In the genomic region with DNA sequence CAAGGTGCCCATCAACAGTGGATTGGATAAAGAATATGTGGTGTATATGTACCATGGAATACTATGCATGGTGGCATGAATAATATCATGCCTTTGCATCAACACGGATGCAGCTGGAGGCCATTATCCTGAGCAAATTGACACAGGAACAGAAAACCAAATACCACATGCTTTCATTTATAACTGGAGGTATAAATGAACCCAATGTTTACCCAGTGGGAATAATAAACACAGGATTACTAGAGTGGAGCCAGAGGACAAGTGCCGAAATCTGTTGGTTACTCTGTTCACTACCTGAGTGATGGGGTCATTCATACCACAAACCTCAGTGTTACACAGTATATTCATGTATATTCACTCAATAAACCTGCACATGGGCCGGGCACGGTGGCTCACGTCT, we compare ENCODE assay signal across 21 cellular contexts.
DNase-seq lines count a peak whose midpoint lies in the region; TF ChIP-seq lines count a peak whose summit lies in the region.
"Had no signal": no experiment of that assay in that cellular context is flagged by ENCODE, and none has a peak within 500 bp of the region (broad histone marks: within the 10 kb centered on the region; RNA-seq: fewer than 3 reads in every experiment).

No MANE protein-coding gene starts in this region.

- H3K4me3 Mint-ChIP-seq in endodermal cell: no peak overlapping the region
- H3K4me3 Mint-ChIP-seq: CD8-positive, alpha-beta T cell; H9 had no signal

- H3K27ac ChIP-seq in endodermal cell (ENCODE audit: low read depth, low read length): no peak overlapping the region
- H3K27ac ChIP-seq: BLaER1 treated with 17β-estradiol and CSF1 and Interleukin-3, amounts not matched to agents 10 nM and 100 nM; GM23248 had no signal

- no peak overlapping the region for H3K9ac ChIP-seq in endodermal cell (ENCODE audit: extremely low read depth, low read length, poor library complexity, severe bottlenecking)
- H3K9ac ChIP-seq: BLaER1 treated with 17β-estradiol and CSF1 and Interleukin-3, amounts not matched to agents 10 nM and 100 nM; GM23248 had no signal

- TF ChIP-seq CTCF in endodermal cell (conservative IDR thresholded peaks at IDR 0.05): no peak

- no peaks in the 10 kb centered on the region for H3K4me1 ChIP-seq in endodermal cell (ENCODE audit: control insufficient read depth, insufficient read depth, low read length)

- 92 to 95% methylated on average over 5 of the region's 5 CpGs for WGBS in endodermal cell (ENCODE audit: insufficient coverage in 1 of 2, insufficient read length in 1 of 2), 2 experiments

- H3K9me3 ChIP-seq in endodermal cell (ENCODE audit: control insufficient read depth, low read length): no peaks in the 10 kb centered on the region
- H3K9me3 ChIP-seq: MG63 had no signal

- no peaks in the 10 kb centered on the region for H3K36me3 ChIP-seq in endodermal cell (ENCODE audit: control insufficient read depth, insufficient read depth, low read length)
- H3K36me3 ChIP-seq: BLaER1 treated with 17β-estradiol and CSF1 and Interleukin-3, amounts not matched to agents 10 nM and 100 nM; MG63 had no signal

- no peak overlapping the region for H3K27ac Mint-ChIP-seq in endodermal cell
- H3K27ac Mint-ChIP-seq: CD8-positive, alpha-beta T cell; H9 had no signal

- H3K4me3 ChIP-seq in endodermal cell (ENCODE audit: low read length): no peak overlapping the region
- H3K4me3 ChIP-seq: BLaER1 treated with 17β-estradiol and CSF1 and Interleukin-3, amounts not matched to agents 10 nM and 100 nM; GM23248; MG63 had no signal

- DNase-seq in NCI-H1092 treated with DMSO at 0.1 percent for 48 hours (lab: John Stamatoyannopoulos, UW) (peak; percentile 46), NCI-H1092 (lab: John Stamatoyannopoulos, UW) (no peak), DMS53 (lab: John Stamatoyannopoulos, UW) (peak; percentile 64), NCI-H69 (lab: John Stamatoyannopoulos, UW) (peak; percentile 68), SHP77 treated with DMSO at 0.1 percent for 48 hours (lab: John Stamatoyannopoulos, UW) (peak; percentile 62), endodermal cell (no peak), CD1c-positive myeloid dendritic cell (ENCODE audit: extremely low spot score) (no peak), NCI-H2107 (lab: John Stamatoyannopoulos, UW) (no peak)
- DNase-seq: 8988T; Calu3; CD8-positive, alpha-beta T cell; DMS79 treated with DMSO at 0.1 percent for 48 hours; GM23248; H9; HFFc6; Kasumi-1; MG63; NCI-H1436; NCI-H524 treated with DMSO at 0.1 percent for 48 hours; OCI-M1 had no signal

- no peaks in the 10 kb centered on the region for H3K4me1 Mint-ChIP-seq in endodermal cell

- H3K9me3 Mint-ChIP-seq in endodermal cell: no peaks in the 10 kb centered on the region
- H3K9me3 Mint-ChIP-seq: H9, HFFc6 had no signal

- no peaks in the 10 kb centered on the region for H3K27me3 ChIP-seq in endodermal cell (ENCODE audit: control insufficient read depth, insufficient read depth, low read length, poor library complexity, severe bottlenecking)
- H3K27me3 ChIP-seq: BLaER1 treated with 17β-estradiol and CSF1 and Interleukin-3, amounts not matched to agents 10 nM and 100 nM; MG63 had no signal

- no peaks in the 10 kb centered on the region for H3K27me3 Mint-ChIP-seq in endodermal cell (ENCODE audit: insufficient read depth)

- no peaks in the 10 kb centered on the region for H3K36me3 Mint-ChIP-seq in endodermal cell (ENCODE audit: low read depth)
- H3K36me3 Mint-ChIP-seq: CD8-positive, alpha-beta T cell had no signal

Comparison
In these comparisons a context has a peak if more than half of its experiments do, and no peak if none do; other contexts are left out.
1. DNase-seq: peak in NCI-H1092 treated with DMSO at 0.1 percent for 48 hours (single experiment), DMS53 (single experiment), NCI-H69 (single experiment) and SHP77 treated with DMSO at 0.1 percent for 48 hours (single experiment); none in NCI-H1092 (single experiment), endodermal cell (single experiment), CD1c-positive myeloid dendritic cell (single experiment) and NCI-H2107 (single experiment).